Comparison of ENCODE assay signal across 1 cellular context in genomic region chr13:91609353-91609752, GRCh38.
TF ChIP-seq lines count a peak whose summit lies in the region.

No MANE protein-coding gene starts in this region.

TF ChIP-seq in GM23338, 12 proteins besides CTCF, POLR2A, EP300 and RAD21 (continued from another document):
- TF ChIP-seq ZNF462 (CRISPR knock-in tag; IDR thresholded peaks at IDR 0.05) (no peak), ZNF331 (CRISPR knock-in tag; IDR thresholded peaks at IDR 0.05; ENCODE audit: low read depth) (no peak), ZNF114 (CRISPR knock-in tag; IDR thresholded peaks at IDR 0.05) (no peak), POLR2AphosphoS5 (IDR thresholded peaks at IDR 0.05; ENCODE audit: low read depth) (no peak)
